ENCODE assay signal across 20 cellular contexts in the genomic region with DNA sequence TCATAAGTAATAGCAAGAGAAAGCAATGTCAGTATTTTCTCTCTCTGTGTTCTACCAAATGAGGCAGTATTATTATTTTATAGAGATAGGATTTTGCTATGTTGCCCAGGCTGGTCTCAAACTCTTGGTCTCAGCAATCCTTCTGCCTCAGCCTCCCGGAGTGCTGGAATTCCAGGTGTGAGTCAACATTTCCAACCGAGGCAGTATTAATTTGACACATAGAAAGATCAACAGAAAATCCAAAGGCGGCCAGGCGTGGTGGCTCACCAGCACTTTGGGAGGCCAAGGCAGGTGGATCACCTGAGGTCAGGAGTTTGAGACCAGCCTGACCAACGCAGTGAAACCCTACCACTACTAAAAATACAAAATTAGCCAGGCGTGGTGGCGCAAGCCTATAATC.
A peak's percentile ranks its signal among the peaks of the same experiment; 100 is the strongest.
DNase-seq lines count a peak whose midpoint lies in the region; ATAC-seq and TF ChIP-seq lines count a peak whose summit lies in the region.
"Had no signal": no experiment of that assay in that cellular context is flagged by ENCODE, and none has a peak within 500 bp of the region (broad histone marks: within the 10 kb centered on the region; RNA-seq: fewer than 3 reads in every experiment).

No MANE protein-coding gene starts in this region.

- H3K9me3 ChIP-seq in GM23248 (ENCODE audit: low read depth) (no peaks in the 10 kb centered on the region), esophagus muscularis mucosa (no peaks in the 10 kb centered on the region), gastrocnemius medialis (no peaks in the 10 kb centered on the region)
- H3K9me3 ChIP-seq: Peyer's patch had no signal

- no peak overlapping the region for H3K4me2 ChIP-seq in GM23248 (ENCODE audit: unreplicated experiment)
- H3K4me2 ChIP-seq: KMS-11 had no signal

- in situ Hi-C loops in GM23248 (cut with MboI), result no loop called here
- in situ Hi-C loops in gastrocnemius medialis (cut with MboI; ENCODE audit: low sequenced_read_pairs in 4 of 4), result no loop called here

- H3K4me3 ChIP-seq in GM23248, result no peak overlapping the region
- no peak overlapping the region for H3K4me3 ChIP-seq in esophagus muscularis mucosa
- H3K4me3 ChIP-seq in gastrocnemius medialis, result no peak overlapping the region
- H3K4me3 ChIP-seq: Peyer's patch had no signal

- 0 out of 2 replicates have a peak overlapping the region, but pooled peaks have one; percentile 8 for H3K9ac ChIP-seq in GM23248
- H3K9ac ChIP-seq: KMS-11 had no signal

- no peaks in the 10 kb centered on the region for H3K9me2 ChIP-seq in GM23248 (ENCODE audit: insufficient read depth)

- no peak for ATAC-seq in gastrocnemius medialis
- ATAC-seq in HG03139 (IDR thresholded peaks at IDR 0.05; ENCODE audit: unreplicated experiment), result no peak
- ATAC-seq in HG03469 (IDR thresholded peaks at IDR 0.05; ENCODE audit: unreplicated experiment), result no peak

- TF ChIP-seq CTCF in esophagus muscularis mucosa (IDR thresholded peaks at IDR 0.05) (no peak), gastrocnemius medialis (IDR thresholded peaks at IDR 0.05 in 4 of 5, conservative IDR thresholded peaks at IDR 0.05 in 1 of 5) (no peak)

- DNase-seq in GM23248 (no peak), M059J (ENCODE audit: low read depth) (peak; percentile 14), esophagus muscularis mucosa (ENCODE audit: extremely low spot score) (peak; percentile 19), gastrocnemius medialis (no peak), NOMO-1 treated with DMSO at 0.1 percent for 48 hours (lab: John Stamatoyannopoulos, UW; ENCODE audit: unreplicated experiment) (no peak), DMS153 treated with DMSO at 0.1 percent for 48 hours (lab: John Stamatoyannopoulos, UW; ENCODE audit: unreplicated experiment) (no peak)
- DNase-seq: CD8-positive, alpha-beta memory T cell; DMS53; NCI-H1105 treated with DMSO at 0.1 percent for 48 hours; NCI-H2029 treated with DMSO at 0.1 percent for 48 hours; NCI-H345; NCI-H524; NCI-H774; NK-92 treated with Interleukin-12 subunit alpha and Interleukin-12 subunit beta, amount 100 ng/mL, for 24 hours; Peyer's patch; Right ventricle myocardium superior had no signal

- WGBS in GM23248 (ENCODE audit: low coverage in 1 of 2, low lambda C conversion rate in 2 of 2, missing lambda C conversion rate in 2 of 2), 2 experiments, result 98 to 100% methylated on average over 7 of the region's 7 CpGs
- 97% methylated on average over 7 of the region's 7 CpGs for WGBS in esophagus muscularis mucosa

- intact Hi-C loops in esophagus muscularis mucosa (cut with DNase I) (no loop called here), gastrocnemius medialis (cut with DNase I; ENCODE audit: low total_unique reads) (no loop called here)

- H3K27ac ChIP-seq in GM23248, result peak overlapping the region; percentile 73
- no peak overlapping the region for H3K27ac ChIP-seq in esophagus muscularis mucosa (replicated peaks in 1 of 4)
- peak overlapping the region in 3 of 4 donors; percentile 54 to 85 (median 82) for H3K27ac ChIP-seq in gastrocnemius medialis
- H3K27ac ChIP-seq: C4-2B, KMS-11, Peyer's patch had no signal

- H4K20me1 ChIP-seq in GM23248 (ENCODE audit: insufficient read depth), result no peaks in the 10 kb centered on the region

- no peak for TF ChIP-seq EP300 in esophagus muscularis mucosa (IDR thresholded peaks at IDR 0.05)

- H3K36me3 ChIP-seq in GM23248 (ENCODE audit: low read depth) (no peaks in the 10 kb centered on the region), esophagus muscularis mucosa (no peaks in the 10 kb centered on the region), gastrocnemius medialis (no peaks in the 10 kb centered on the region)
- H3K36me3 ChIP-seq: Peyer's patch had no signal

- H3K27me3 ChIP-seq in GM23248 (replicated peaks; ENCODE audit: insufficient read depth) (no peaks in the 10 kb centered on the region), esophagus muscularis mucosa (no peaks in the 10 kb centered on the region), gastrocnemius medialis (no peaks in the 10 kb centered on the region)
- H3K27me3 ChIP-seq: Peyer's patch had no signal

- TF ChIP-seq POLR2A in esophagus muscularis mucosa (IDR thresholded peaks at IDR 0.05; ENCODE audit: low read depth) (no peak), gastrocnemius medialis (IDR thresholded peaks at IDR 0.05) (no peak)

- H3F3A ChIP-seq in GM23248 (ENCODE audit: insufficient read depth), result 0 out of 2 replicates have a peak, but pooled peaks cover 4% of the 10 kb centered on the region

- peaks cover 100% of the 10 kb centered on the region for H3K79me2 ChIP-seq in GM23248 (ENCODE audit: insufficient read depth)

- H2AFZ ChIP-seq in GM23248, result no peak overlapping the region

- peaks cover 11% of the 10 kb centered on the region for H3K4me1 ChIP-seq in GM23248 (ENCODE audit: insufficient read depth)
- H3K4me1 ChIP-seq in esophagus muscularis mucosa, result peaks cover 7 to 38% (median 28%) of the 10 kb centered on the region in 4 donors
- H3K4me1 ChIP-seq in gastrocnemius medialis, result peaks cover 45 to 56% of the 10 kb centered on the region in 2 donors
- H3K4me1 ChIP-seq: Peyer's patch had no signal

Comparison
In these comparisons a context has a peak if more than half of its experiments do, and no peak if none do; other contexts are left out.
1. DNase-seq: peak in M059J (single experiment) and esophagus muscularis mucosa (single experiment); none in GM23248 (single experiment), gastrocnemius medialis (0 of 2), NOMO-1 treated with DMSO at 0.1 percent for 48 hours (single experiment) and DMS153 treated with DMSO at 0.1 percent for 48 hours (single experiment).
2. H3K27ac ChIP-seq: peak in GM23248 (single experiment) and gastrocnemius medialis (3 of 4); none in esophagus muscularis mucosa (0 of 4).